22 cellular contexts compared by ENCODE assay signal in the genomic region with DNA sequence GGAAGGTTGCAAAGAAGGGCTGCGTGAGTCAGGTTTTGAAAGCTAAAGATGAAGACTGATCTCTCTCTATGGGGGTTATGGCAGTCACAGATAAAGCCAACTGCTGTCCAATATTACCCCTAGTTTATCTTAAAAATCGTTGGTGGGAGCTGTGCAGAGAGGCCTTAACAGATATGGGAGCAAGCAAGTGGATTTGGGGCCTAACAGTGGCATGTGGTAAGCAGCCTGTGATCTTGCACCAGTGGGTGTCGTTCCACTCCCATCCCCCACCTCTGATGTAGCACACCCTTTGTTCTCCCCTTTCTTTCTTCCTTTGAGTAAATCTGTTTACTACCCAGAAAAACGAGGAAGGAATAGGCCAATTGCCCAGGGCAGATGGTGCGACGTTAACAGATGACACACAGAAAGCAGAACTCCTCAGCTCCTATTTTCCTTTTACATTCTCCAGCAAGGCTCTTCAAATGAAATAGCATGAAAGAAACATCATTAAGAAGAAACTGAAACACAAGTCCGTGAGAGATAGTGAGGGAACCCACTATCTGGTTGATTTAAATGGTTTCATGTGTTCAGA.
DNase-seq lines count a peak whose midpoint lies in the region; ATAC-seq and TF ChIP-seq lines count a peak whose summit lies in the region.
"Had no signal": no experiment of that assay in that cellular context is flagged by ENCODE, and none has a peak within 500 bp of the region (broad histone marks: within the 10 kb centered on the region; RNA-seq: fewer than 3 reads in every experiment).

No MANE protein-coding gene starts in this region.

- peaks cover 0 to 8% (median 0%) of the 10 kb centered on the region in 3 donors for H3K36me3 Mint-ChIP-seq in CD8-positive, alpha-beta memory T cell
- H3K36me3 Mint-ChIP-seq: activated naive CD4-positive, alpha-beta T cell treated with anti-CD3 and anti-CD28 coated beads, Interleukin-2, amount 10 ng/mL, durations not matched to agents 7 days and 5 days had no signal

- no peak overlapping the region for H3K9ac ChIP-seq in PC-3 (ENCODE audit: low read length)

- no peak for TF ChIP-seq CTCF in mucosa of descending colon (IDR thresholded peaks at IDR 0.05)
- TF ChIP-seq CTCF in PC-3 (conservative IDR thresholded peaks at IDR 0.05; ENCODE audit: low read depth, low read length), result no peak

- H3K4me3 ChIP-seq in CD8-positive, alpha-beta memory T cell (ENCODE audit: low read length), result no peak overlapping the region
- H3K4me3 ChIP-seq in mucosa of descending colon (no peak overlapping the region), PC-3 (ENCODE audit: low read length) (no peak overlapping the region)
- H3K4me3 ChIP-seq: heart left ventricle, transverse colon had no signal

- peak; percentile 30 for ATAC-seq in mucosa of descending colon
- no peak for ATAC-seq in PC-3
- ATAC-seq in stimulated activated naive CD8-positive, alpha-beta T cell treated with anti-CD3 and anti-CD28 coated beads, Interleukin-15, amount 100 ng/mL, for 72 hours, result no peak
- ATAC-seq: effector memory CD8-positive, alpha-beta T cell; heart left ventricle; stimulated activated naive CD8-positive, alpha-beta T cell treated with anti-CD3 and anti-CD28 coated beads, Interleukin-15, Interleukin-2, amounts not matched to agents 100 U/mL and 50 U/mL, for 24 hours had no signal

- CTCF ChIA-PET in CD8-positive, alpha-beta memory T cell (lab: Charles Lee), result no interaction called here
- CTCF ChIA-PET in PC-3 (lab: Charles Lee), result no interaction called here

- BruUV-seq in PC-3 (replicated peaks; lab: Mats Ljungman, UMichigan), result no TSS peak

- no peaks in the 10 kb centered on the region for H3K9me3 ChIP-seq in CD8-positive, alpha-beta memory T cell (ENCODE audit: low read length)
- H3K9me3 ChIP-seq in mucosa of descending colon, result no peaks in the 10 kb centered on the region
- no peaks in the 10 kb centered on the region for H3K9me3 ChIP-seq in PC-3 (ENCODE audit: low read length)
- H3K9me3 ChIP-seq: transverse colon had no signal

- no peaks in the 10 kb centered on the region for H3K36me3 ChIP-seq in CD8-positive, alpha-beta memory T cell (ENCODE audit: insufficient read depth, low read length)
- H3K36me3 ChIP-seq in mucosa of descending colon (ENCODE audit: low read depth) (no peaks in the 10 kb centered on the region), PC-3 (ENCODE audit: low read depth, low read length) (no peaks in the 10 kb centered on the region)
- H3K36me3 ChIP-seq: heart left ventricle, transverse colon had no signal

- H3K27me3 ChIP-seq in CD8-positive, alpha-beta memory T cell (ENCODE audit: insufficient read depth, low read length, poor library complexity, severe bottlenecking), result no peaks in the 10 kb centered on the region
- H3K27me3 ChIP-seq in PC-3 (ENCODE audit: low read length), result no peaks in the 10 kb centered on the region
- H3K27me3 ChIP-seq: heart left ventricle, transverse colon had no signal

- peaks cover 0 to 4% (median 0%) of the 10 kb centered on the region in 5 donors for H3K9me3 Mint-ChIP-seq in CD8-positive, alpha-beta memory T cell
- peaks cover 0 to 7% of the 10 kb centered on the region in 2 donors for H3K9me3 Mint-ChIP-seq in stimulated activated naive CD8-positive, alpha-beta T cell treated with anti-CD3 and anti-CD28 coated beads, Interleukin-15, amount 100 ng/mL, for 72 hours
- H3K9me3 Mint-ChIP-seq: activated naive CD4-positive, alpha-beta T cell treated with anti-CD3 and anti-CD28 coated beads, Interleukin-2, amount 10 ng/mL, durations not matched to agents 7 days and 5 days; effector memory CD8-positive, alpha-beta T cell had no signal

- H3K27me3 Mint-ChIP-seq in CD8-positive, alpha-beta memory T cell, result peaks cover 0 to 2% of the 10 kb centered on the region in 2 donors
- H3K27me3 Mint-ChIP-seq in stimulated activated naive CD8-positive, alpha-beta T cell treated with anti-CD3 and anti-CD28 coated beads, Interleukin-15, amount 100 ng/mL, for 72 hours, result peaks cover 7% of the 10 kb centered on the region
- H3K27me3 Mint-ChIP-seq: effector memory CD8-positive, alpha-beta T cell had no signal

- H3F3A ChIP-seq in PC-3 (ENCODE audit: low read length, unreplicated experiment), result no peaks in the 10 kb centered on the region

- no peaks in the 10 kb centered on the region for H3K79me2 ChIP-seq in PC-3 (ENCODE audit: low read length)

- H4K20me1 ChIP-seq in PC-3 (ENCODE audit: low read length), result no peaks in the 10 kb centered on the region

- H3K4me1 Mint-ChIP-seq in CD8-positive, alpha-beta memory T cell, result no peaks in the 10 kb centered on the region
- no peaks in the 10 kb centered on the region for H3K4me1 Mint-ChIP-seq in stimulated activated naive CD8-positive, alpha-beta T cell treated with anti-CD3 and anti-CD28 coated beads, Interleukin-15, amount 100 ng/mL, for 72 hours
- H3K4me1 Mint-ChIP-seq: activated naive CD4-positive, alpha-beta T cell treated with anti-CD3 and anti-CD28 coated beads, Interleukin-2, amount 10 ng/mL, durations not matched to agents 7 days and 5 days had no signal

- no peak overlapping the region for H2AFZ ChIP-seq in PC-3 (ENCODE audit: low read length)

- H3K4me1 ChIP-seq in CD8-positive, alpha-beta memory T cell (ENCODE audit: insufficient read depth, low read length), result no peaks in the 10 kb centered on the region
- H3K4me1 ChIP-seq in mucosa of descending colon (ENCODE audit: low read depth) (no peaks in the 10 kb centered on the region), PC-3 (ENCODE audit: insufficient read depth, low read length) (no peaks in the 10 kb centered on the region)

- no peak for DNase-seq in CD8-positive, alpha-beta memory T cell
- DNase-seq in MV-4-11 (lab: John Stamatoyannopoulos, UW) (peak; percentile 92), UCSD-AML1 (lab: John Stamatoyannopoulos, UW; ENCODE audit: unreplicated experiment) (peak; percentile 14), mucosa of descending colon (no peak), PC-3 (no peak), DMS 273 (lab: John Stamatoyannopoulos, UW; ENCODE audit: unreplicated experiment) (no peak)
- DNase-seq in stimulated activated CD4-positive, alpha-beta T cell treated with anti-CD3 and anti-CD28 coated beads, Interleukin-12 subunit alpha, Interleukin-12 subunit beta, amount 100 ng/mL, for 4 hours, result no peak
- DNase-seq in stimulated activated naive CD8-positive, alpha-beta T cell treated with anti-CD3 and anti-CD28 coated beads, Interleukin-15, amount 100 ng/mL, for 72 hours, result no peak
- DNase-seq: activated CD4-positive, alpha-beta T cell treated with anti-CD3 and anti-CD28 coated beads, Interleukin-2, amount 50 U/mL, for 4 hours; activated naive CD4-positive, alpha-beta T cell treated with anti-CD3 and anti-CD28 coated beads, Interleukin-2, amount 10 ng/mL, durations not matched to agents 7 days and 5 days; activated T-cell treated with anti-CD3 and anti-CD28 coated beads for 4 hours; cerebellar nuclear complex; DMS79 treated with DMSO at 0.1 percent for 48 hours; effector memory CD8-positive, alpha-beta T cell; islet precursor cell; mesendoderm; NCI-H2081; NCI-H526; stimulated activated naive CD8-positive, alpha-beta T cell treated with anti-CD3 and anti-CD28 coated beads, Interleukin-15, Interleukin-2, amounts not matched to agents 100 U/mL and 50 U/mL, for 24 hours; transverse colon had no signal

- POLR2A ChIA-PET in CD8-positive, alpha-beta memory T cell (lab: Charles Lee), result no interaction called here
- POLR2A ChIA-PET in PC-3 (lab: Charles Lee; ENCODE audit: unreplicated experiment), result no interaction called here

- H3K9me2 ChIP-seq in PC-3 (replicated peaks; ENCODE audit: low read length), result no peaks in the 10 kb centered on the region

- H3K4me3 Mint-ChIP-seq in CD8-positive, alpha-beta memory T cell, result no peak overlapping the region
- no peak overlapping the region for H3K4me3 Mint-ChIP-seq in stimulated activated naive CD8-positive, alpha-beta T cell treated with anti-CD3 and anti-CD28 coated beads, Interleukin-15, amount 100 ng/mL, for 72 hours
- H3K4me3 Mint-ChIP-seq: activated naive CD4-positive, alpha-beta T cell treated with anti-CD3 and anti-CD28 coated beads, Interleukin-2, amount 10 ng/mL, durations not matched to agents 7 days and 5 days; effector memory CD8-positive, alpha-beta T cell had no signal

- peak overlapping the region in 2 of 8 donors; percentile 27 to 70 for H3K27ac Mint-ChIP-seq in CD8-positive, alpha-beta memory T cell
- peak overlapping the region in 1 of 2 donors; percentile 50 for H3K27ac Mint-ChIP-seq in stimulated activated naive CD8-positive, alpha-beta T cell treated with anti-CD3 and anti-CD28 coated beads, Interleukin-15, amount 100 ng/mL, for 72 hours
- H3K27ac Mint-ChIP-seq: activated naive CD4-positive, alpha-beta T cell treated with anti-CD3 and anti-CD28 coated beads, Interleukin-2, amount 10 ng/mL, durations not matched to agents 7 days and 5 days; effector memory CD8-positive, alpha-beta T cell had no signal

- intact Hi-C loops in mucosa of descending colon (cut with DNase I, micrococcal nuclease) (no loop called here), PC-3 (cut with micrococcal nuclease) (no loop called here)

- peak overlapping the region; percentile 51 for H3K27ac ChIP-seq in CD8-positive, alpha-beta memory T cell (ENCODE audit: low read depth, low read length)
- no peak overlapping the region for H3K27ac ChIP-seq in PC-3 (ENCODE audit: low read length)
- H3K27ac ChIP-seq: C4-2B, transverse colon had no signal

- no peak overlapping the region for H3K4me2 ChIP-seq in PC-3 (ENCODE audit: low read length)

Comparison
In these comparisons a context has a peak if more than half of its experiments do, and no peak if none do; other contexts are left out.
1. DNase-seq: peak in MV-4-11 (single experiment) and UCSD-AML1 (single experiment); none in CD8-positive, alpha-beta memory T cell (0 of 5), mucosa of descending colon (0 of 3), PC-3 (single experiment), stimulated activated CD4-positive, alpha-beta T cell treated with anti-CD3 and anti-CD28 coated beads, Interleukin-12 subunit alpha, Interleukin-12 subunit beta, amount 100 ng/mL, for 4 hours (single experiment), stimulated activated naive CD8-positive, alpha-beta T cell treated with anti-CD3 and anti-CD28 coated beads, Interleukin-15, amount 100 ng/mL, for 72 hours (0 of 2) and DMS 273 (single experiment).